9 cellular contexts compared by ENCODE assay signal in the genomic region with DNA sequence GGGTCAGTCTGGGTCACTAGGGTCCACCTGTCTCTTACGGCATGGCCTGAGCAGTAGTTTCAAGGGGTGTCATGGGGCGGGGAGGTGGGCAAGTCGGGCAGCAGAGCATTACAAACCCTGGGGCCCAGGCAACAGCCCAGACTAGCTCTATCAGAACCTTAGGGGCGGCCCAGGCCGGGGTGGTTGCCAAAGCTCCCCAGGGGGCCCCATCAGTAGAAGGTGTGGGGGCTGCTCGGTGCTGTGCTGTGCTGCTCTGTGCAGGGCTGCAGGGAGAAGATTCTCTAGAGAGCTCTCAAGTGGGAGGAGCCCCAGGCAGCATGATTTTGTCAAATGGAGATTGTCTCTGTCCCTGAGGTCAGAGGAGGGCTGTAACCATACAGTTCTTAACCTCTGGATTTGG. TPM values are rescaled to one million over a fixed set of nuclear protein-coding genes. Genes with fewer than 3 reads are reported as not detected.
DNase-seq lines count a peak whose midpoint lies in the region; ATAC-seq and TF ChIP-seq lines count a peak whose summit lies in the region.
"Had no signal": no experiment of that assay in that cellular context is flagged by ENCODE, and none has a peak within 500 bp of the region (broad histone marks: within the 10 kb centered on the region; RNA-seq: fewer than 3 reads in every experiment).

No MANE protein-coding gene starts in this region.

- peak in 5 of 7 experiments; percentile 13 to 66 (median 42) for DNase-seq in CD8-positive, alpha-beta T cell
- no peak for DNase-seq in activated T-cell treated with anti-CD3 and anti-CD28 coated beads, Interleukin-2, amount 50 U/mL, for 4 hours
- DNase-seq in transverse colon: no peak
- DNase-seq in SKM-1 treated with dmso at 0.1 percent for 144 hours (lab: John Stamatoyannopoulos, UW; ENCODE audit: unreplicated experiment): no peak
- DNase-seq in ecto neural progenitor cell (ENCODE audit: low spot score): no peak

- H3K36me3 Mint-ChIP-seq in CD8-positive, alpha-beta T cell: no peaks in the 10 kb centered on the region
- H3K36me3 Mint-ChIP-seq in activated T-cell treated with anti-CD3 and anti-CD28 coated beads, Interleukin-2, amount 50 U/mL, for 4 hours (ENCODE audit: insufficient read depth): no peaks in the 10 kb centered on the region

- intact Hi-C loops in CD8-positive, alpha-beta T cell (cut with DNase I, micrococcal nuclease): loop anchor here (1.0 to 5.0 kb wide), 3 partner anchors 22 to 565 kb away; a partner anchor contains a TSS
- intact Hi-C loops in transverse colon (cut with DNase I; ENCODE audit: low total_unique reads): no loop called here

- peak; percentile 46 for ATAC-seq in CD8-positive, alpha-beta T cell
- peak; percentile 33 for ATAC-seq in GM19043 (IDR thresholded peaks at IDR 0.05; ENCODE audit: low read depth, unreplicated experiment)
- peak; percentile 35 for ATAC-seq in HG03139 (IDR thresholded peaks at IDR 0.05; ENCODE audit: unreplicated experiment)
- ATAC-seq in activated T-cell treated with anti-CD3 and anti-CD28 coated beads, Interleukin-2, amount 50 U/mL, for 4 hours: peak; percentile 18 to 19
- no peak for ATAC-seq in GM18519 (IDR thresholded peaks at IDR 0.05; ENCODE audit: low FRiP score, unreplicated experiment)

- no peak for TF ChIP-seq EP300 in transverse colon (IDR thresholded peaks at IDR 0.05; ENCODE audit: low read depth)

- H3K4me3 Mint-ChIP-seq in CD8-positive, alpha-beta T cell: peak overlapping the region; percentile 87
- H3K4me3 Mint-ChIP-seq in activated T-cell treated with anti-CD3 and anti-CD28 coated beads, Interleukin-2, amount 50 U/mL, for 4 hours: peak overlapping the region; percentile 84

- no peaks in the 10 kb centered on the region for H3K36me3 ChIP-seq in CD8-positive, alpha-beta T cell (ENCODE audit: insufficient read depth, low read length)
- H3K36me3 ChIP-seq in transverse colon: no peaks in the 10 kb centered on the region

- no peaks in the 10 kb centered on the region for H3K9me3 Mint-ChIP-seq in CD8-positive, alpha-beta T cell
- H3K9me3 Mint-ChIP-seq in activated T-cell treated with anti-CD3 and anti-CD28 coated beads, Interleukin-2, amount 50 U/mL, for 4 hours: no peaks in the 10 kb centered on the region

- TF ChIP-seq CTCF in CD8-positive, alpha-beta T cell (IDR thresholded peaks at IDR 0.05): no peak
- no peak for TF ChIP-seq CTCF in transverse colon (IDR thresholded peaks at IDR 0.05)

- H3K27me3 Mint-ChIP-seq in CD8-positive, alpha-beta T cell (ENCODE audit: low read depth): no peaks in the 10 kb centered on the region
- H3K27me3 Mint-ChIP-seq in activated T-cell treated with anti-CD3 and anti-CD28 coated beads, Interleukin-2, amount 50 U/mL, for 4 hours (ENCODE audit: low read depth): peaks cover under 1% of the 10 kb centered on the region

- peak overlapping the region; percentile 47 for H3K27ac ChIP-seq in CD8-positive, alpha-beta T cell (ENCODE audit: low read depth, low read length)
- peak overlapping the region; percentile 41 to 61 (median 45) for H3K27ac ChIP-seq in transverse colon
- H3K27ac ChIP-seq: psoas muscle had no signal

- no peak for TF ChIP-seq POLR2A in transverse colon (IDR thresholded peaks at IDR 0.05)

- H3K4me3 ChIP-seq in CD8-positive, alpha-beta T cell (ENCODE audit: low read depth, low read length): peak overlapping the region; percentile 53
- H3K4me3 ChIP-seq in transverse colon: peak overlapping the region in 1 of 4 donors; percentile 4
- H3K4me3 ChIP-seq: psoas muscle had no signal

- POLR2A ChIA-PET in CD8-positive, alpha-beta T cell (lab: Charles Lee): interaction anchor here (0.7 to 4.8 kb wide), 7 partner anchors 22 to 189 kb away, joined by 3 to 53 read pairs (median 3); no protein-coding TSS in a partner anchor

- in situ Hi-C loops in transverse colon (cut with MboI; ENCODE audit: low pct_ligation_motif_present in 1 of 4, low pct_unique_long_range_greater_than_20kb in 1 of 4, low sequenced_read_pairs in 3 of 4): no loop called here

- H3K9me3 ChIP-seq in CD8-positive, alpha-beta T cell (ENCODE audit: low read length): no peaks in the 10 kb centered on the region
- H3K9me3 ChIP-seq in transverse colon: no peaks in the 10 kb centered on the region
- H3K9me3 ChIP-seq: psoas muscle had no signal

- H3K27ac Mint-ChIP-seq in CD8-positive, alpha-beta T cell: peak overlapping the region; percentile 96

- 56% methylated on average over 6 of the region's 6 CpGs; no CpG with 5 or more reads in 1 of the 2 donors for WGBS in transverse colon (ENCODE audit: low coverage in 1 of 2), 2 donors

- no peaks in the 10 kb centered on the region for H3K27me3 ChIP-seq in CD8-positive, alpha-beta T cell (ENCODE audit: insufficient read depth, low read length)
- no peaks in the 10 kb centered on the region for H3K27me3 ChIP-seq in transverse colon

- H3K4me1 ChIP-seq in CD8-positive, alpha-beta T cell (ENCODE audit: insufficient read depth, low read length): peaks cover 73% of the 10 kb centered on the region
- peaks cover 0 to 5% (median 0%) of the 10 kb centered on the region in 4 donors for H3K4me1 ChIP-seq in transverse colon
- H3K4me1 ChIP-seq: psoas muscle had no signal

- CTCF ChIA-PET in CD8-positive, alpha-beta T cell (lab: Charles Lee): interaction anchor here (0.6 to 9.9 kb wide), 13 partner anchors 10 to 485 kb away, joined by 3 to 209 read pairs (median 6); a partner anchor contains a TSS

- peaks cover 65% of the 10 kb centered on the region for H3K4me1 Mint-ChIP-seq in CD8-positive, alpha-beta T cell (ENCODE audit: low read depth)
- H3K4me1 Mint-ChIP-seq in activated T-cell treated with anti-CD3 and anti-CD28 coated beads, Interleukin-2, amount 50 U/mL, for 4 hours (ENCODE audit: low read depth): peaks cover 71% of the 10 kb centered on the region

RNA-seq across cellular contexts. Expression of a gene that starts 36.4 kb away (rescaled TPM):
- total RNA-seq in CD8-positive, alpha-beta T cell: 1 to 10 TPM; 2.8 to 3.0 TPM
- under 1 TPM in 1 of 3 donors, not detected in 2; 0.24 TPM for total RNA-seq in activated T-cell treated with anti-CD3 and anti-CD28 coated beads, Interleukin-2, amount 50 U/mL, for 4 hours
- 1 to 10 TPM in 1 of 4 donors, under 1 TPM in 2, not detected in 1; 0.75 to 2.9 (median 0.95) TPM for total RNA-seq in transverse colon

Comparison
In these comparisons a context has a peak if more than half of its experiments do, and no peak if none do; other contexts are left out.
1. DNase-seq: peak in CD8-positive, alpha-beta T cell (5 of 7); none in activated T-cell treated with anti-CD3 and anti-CD28 coated beads, Interleukin-2, amount 50 U/mL, for 4 hours (single experiment), transverse colon (single experiment), SKM-1 treated with dmso at 0.1 percent for 144 hours (single experiment) and ecto neural progenitor cell (single experiment).